Comparison of ENCODE assay signal across 9 cellular contexts in the genomic region with DNA sequence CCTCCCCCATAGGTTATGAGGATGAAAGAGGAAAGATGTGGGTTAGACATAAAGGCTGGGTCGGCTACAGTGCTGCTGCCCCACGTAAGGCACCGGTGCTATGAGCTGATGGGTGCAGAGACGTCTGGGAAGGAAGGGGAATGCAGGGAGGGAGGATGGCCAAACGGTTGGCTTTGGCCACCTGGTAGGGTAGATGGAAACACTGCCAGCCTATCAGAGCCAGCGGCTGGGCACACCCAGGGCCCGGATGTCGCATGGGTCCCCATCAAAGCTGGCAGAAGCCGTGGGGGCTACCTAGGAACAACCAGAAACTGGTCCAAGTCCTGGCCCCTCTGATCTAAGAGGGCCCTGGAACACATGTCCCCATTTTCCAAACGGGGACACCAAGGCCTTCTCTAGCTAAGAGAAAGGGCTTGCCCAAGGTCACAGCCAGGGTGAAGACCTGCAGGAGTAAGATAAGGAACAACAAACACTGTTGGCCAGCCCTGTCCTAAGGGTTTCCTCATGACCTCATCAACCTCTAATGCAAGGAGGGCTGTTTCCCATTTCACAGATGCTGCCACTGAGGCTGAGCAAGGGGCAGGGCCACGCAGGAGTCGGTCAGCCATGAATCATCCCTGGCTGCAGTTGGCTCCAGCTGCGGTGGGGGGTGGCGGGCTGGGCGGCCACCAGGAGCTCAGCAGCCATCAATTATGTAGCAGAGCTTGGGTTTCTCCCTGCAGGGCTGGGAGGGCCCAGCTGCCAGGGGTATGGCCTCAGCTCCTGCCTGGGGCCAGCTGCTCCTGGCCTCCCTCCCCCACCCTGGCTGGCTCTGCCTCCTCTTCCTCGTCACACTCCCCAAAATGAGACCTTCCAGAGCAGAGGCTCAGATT. TPM values are rescaled to one million over a fixed set of nuclear protein-coding genes. Genes with fewer than 3 reads are reported as not detected.
DNase-seq lines count a peak whose midpoint lies in the region; ATAC-seq and TF ChIP-seq lines count a peak whose summit lies in the region.
"Had no signal": no experiment of that assay in that cellular context is flagged by ENCODE, and none has a peak within 500 bp of the region (broad histone marks: within the 10 kb centered on the region; RNA-seq: fewer than 3 reads in every experiment).

No MANE protein-coding gene starts in this region.

- no peak overlapping the region for H2AFZ ChIP-seq in hepatocyte

- H3K4me1 Mint-ChIP-seq in T-helper 2 cell treated with Interferon-gamma antibody and Interleukin-4, amounts not matched to agents 5 μg/mL and 100 μg/mL, for 36 hours (ENCODE audit: low read depth), result peaks cover 29% of the 10 kb centered on the region

- H3K79me2 ChIP-seq in hepatocyte, result peaks cover 58% of the 10 kb centered on the region

- no peak overlapping the region for H3K4me3 Mint-ChIP-seq in T-helper 2 cell treated with Interferon-gamma antibody and Interleukin-4, amounts not matched to agents 5 μg/mL and 100 μg/mL, for 36 hours

- H4K20me1 ChIP-seq in hepatocyte (ENCODE audit: insufficient read depth, poor library complexity, severe bottlenecking), result peaks cover 4% of the 10 kb centered on the region

- H3K9ac ChIP-seq in adipocyte (ENCODE audit: low read length), result peak overlapping the region; percentile 49

- peak overlapping the region; percentile 42 for H3K27ac Mint-ChIP-seq in T-helper 2 cell treated with Interferon-gamma antibody and Interleukin-4, amounts not matched to agents 5 μg/mL and 100 μg/mL, for 36 hours

- H3K4me2 ChIP-seq in hepatocyte, result no peak overlapping the region

- TF ChIP-seq CTCF in hepatocyte (IDR thresholded peaks at IDR 0.05; ENCODE audit: poor library complexity) (no peak), uterus (IDR thresholded peaks at IDR 0.05) (no peak)

- H3K36me3 Mint-ChIP-seq in T-helper 2 cell treated with Interferon-gamma antibody and Interleukin-4, amounts not matched to agents 5 μg/mL and 100 μg/mL, for 36 hours (ENCODE audit: low read depth), result peaks cover 8% of the 10 kb centered on the region

- H3K4me3 ChIP-seq in adipocyte (ENCODE audit: low read length) (no peak overlapping the region), hepatocyte (no peak overlapping the region), uterus (no peak overlapping the region)

- intact Hi-C loops in uterus (cut with DNase I; ENCODE audit: low total_unique reads), result no loop called here

- H3K9me3 Mint-ChIP-seq in T-helper 2 cell treated with Interferon-gamma antibody and Interleukin-4, amounts not matched to agents 5 μg/mL and 100 μg/mL, for 36 hours, result no peaks in the 10 kb centered on the region

- H3K9me3 ChIP-seq in adipocyte (ENCODE audit: control insufficient read depth, low read length) (no peaks in the 10 kb centered on the region), hepatocyte (ENCODE audit: low read depth) (no peaks in the 10 kb centered on the region), uterus (no peaks in the 10 kb centered on the region)

- ATAC-seq in GM18861 (IDR thresholded peaks at IDR 0.05; ENCODE audit: unreplicated experiment), result no peak

- H3K27ac ChIP-seq in hepatocyte (peak overlapping the region; percentile 23), uterus (peak overlapping the region; percentile 21 to 50)

- H3K36me3 ChIP-seq in adipocyte (ENCODE audit: control insufficient read depth, insufficient read depth, low read length, severe bottlenecking) (no peaks in the 10 kb centered on the region), hepatocyte (replicated peaks; ENCODE audit: insufficient read depth, low read depth) (no peaks in the 10 kb centered on the region), uterus (no peaks in the 10 kb centered on the region)

- H3K4me1 ChIP-seq in adipocyte (ENCODE audit: control insufficient read depth, insufficient read depth, low read length) (peaks cover 20% of the 10 kb centered on the region), hepatocyte (ENCODE audit: insufficient read depth) (peaks cover 24% of the 10 kb centered on the region), uterus (peaks cover 0 to 13% of the 10 kb centered on the region in 2 donors)

- no peaks in the 10 kb centered on the region for H3K9me2 ChIP-seq in hepatocyte (replicated peaks; ENCODE audit: insufficient read depth)

- no peak for TF ChIP-seq POLR2A in uterus (IDR thresholded peaks at IDR 0.05)

- no peak for DNase-seq in T-helper 2 cell treated with Interferon-gamma antibody and Interleukin-4, amounts not matched to agents 5 μg/mL and 100 μg/mL, for 36 hours (ENCODE audit: low spot score)
- DNase-seq in T-helper 2 cell (no peak), adipocyte (ENCODE audit: low read depth) (peak; percentile 91), hepatocyte (ENCODE audit: low spot score) (peak; percentile 45), uterus (peak; percentile 64 to 70), T-helper 1 cell (no peak), GDM1 (lab: John Stamatoyannopoulos, UW) (no peak)
- DNase-seq: central memory CD4-positive, alpha-beta T cell had no signal

- WGBS in hepatocyte (ENCODE audit: low lambda C conversion rate, missing lambda C conversion rate), result 69% methylated on average over 16 of the region's 16 CpGs

- H3K27me3 Mint-ChIP-seq in T-helper 2 cell treated with Interferon-gamma antibody and Interleukin-4, amounts not matched to agents 5 μg/mL and 100 μg/mL, for 36 hours (ENCODE audit: low read depth), result no peaks in the 10 kb centered on the region

- H3K27me3 ChIP-seq in adipocyte (replicated peaks; ENCODE audit: control insufficient read depth, insufficient read depth, low read length), result no peaks in the 10 kb centered on the region
- H3K27me3 ChIP-seq in hepatocyte, result no peaks in the 10 kb centered on the region
- no peaks in the 10 kb centered on the region for H3K27me3 ChIP-seq in uterus

RNA-seq across cellular contexts. Expression of a gene that starts 4.9 kb away (rescaled TPM):
- total RNA-seq in hepatocyte (68.3 and 85.4 TPM in 2 replicates), uterus (100 to 1,000 TPM in 1 of 4 donors, 10 to 100 TPM in 3; 35.1 to 126 (median 81.8) TPM)
- polyA plus RNA-seq in hepatocyte, result 124 and 189 TPM in 2 replicates

RNA-seq across cellular contexts. Expression of a gene that starts 13.2 kb away (rescaled TPM):
- total RNA-seq in hepatocyte (16.8 and 29.5 TPM in 2 replicates), uterus (10 to 100 TPM; 13.2 to 36.5 (median 34.0) TPM)
- polyA plus RNA-seq in hepatocyte, result 23.4 and 33.3 TPM in 2 replicates

RNA-seq across cellular contexts. Expression of a gene that starts 57.6 kb away (rescaled TPM):
- total RNA-seq in hepatocyte (16.2 and 23.8 TPM in 2 replicates), uterus (10 to 100 TPM in 1 of 4 donors, 1 to 10 TPM in 2, not detected in 1; 1.0 to 10.2 (median 9.7) TPM)
- polyA plus RNA-seq in hepatocyte, result 17.2 and 20.6 TPM in 2 replicates

Comparison
In these comparisons a context has a peak if more than half of its experiments do, and no peak if none do; other contexts are left out.
1. DNase-seq: peak in adipocyte (single experiment), hepatocyte (single experiment) and uterus (2 of 2); none in T-helper 2 cell treated with Interferon-gamma antibody and Interleukin-4, amounts not matched to agents 5 μg/mL and 100 μg/mL, for 36 hours (single experiment), T-helper 2 cell (0 of 5), T-helper 1 cell (0 of 5) and GDM1 (single experiment).